16 cellular contexts compared by ENCODE assay signal in the genomic region with DNA sequence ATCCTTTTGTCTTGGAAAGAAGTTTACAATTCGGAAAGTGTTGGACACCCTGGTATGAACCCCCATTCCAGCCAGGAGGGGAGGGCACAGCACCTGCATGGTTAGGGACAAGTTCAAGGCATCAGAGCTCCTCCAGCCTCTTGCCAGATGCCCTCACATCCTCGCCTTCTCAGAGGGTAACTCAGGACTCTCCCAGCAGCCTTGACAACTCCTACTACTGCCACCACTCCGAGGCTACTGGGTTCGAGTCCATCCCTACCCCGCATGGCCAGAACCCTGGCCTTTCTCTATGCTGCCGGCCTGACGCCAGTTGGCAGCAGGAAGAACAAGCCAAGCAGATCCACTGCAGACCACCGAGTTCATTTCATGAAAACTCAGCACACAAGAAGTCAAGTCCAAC. TPM values are rescaled to one million over a fixed set of nuclear protein-coding genes. Genes with fewer than 3 reads are reported as not detected.
DNase-seq lines count a peak whose midpoint lies in the region; ATAC-seq and TF ChIP-seq lines count a peak whose summit lies in the region.
"Had no signal": no experiment of that assay in that cellular context is flagged by ENCODE, and none has a peak within 500 bp of the region (broad histone marks: within the 10 kb centered on the region; RNA-seq: fewer than 3 reads in every experiment).

No MANE protein-coding gene starts in this region.

- H3K4me3 Mint-ChIP-seq in Caco-2 (ENCODE audit: unreplicated experiment) (peak overlapping the region; percentile 19), endodermal cell (no peak overlapping the region)

- H3K9me3 Mint-ChIP-seq in Caco-2 (ENCODE audit: unreplicated experiment) (no peaks in the 10 kb centered on the region), endodermal cell (no peaks in the 10 kb centered on the region)

- CTCF ChIA-PET in SK-N-SH (lab: Yijun Ruan, JAX) (no interaction called here), Caco-2 (lab: Charles Lee) (no interaction called here)

- WGBS in SK-N-SH (ENCODE audit: low lambda C conversion rate), result 79% methylated on average over 7 of the region's 8 CpGs
- 94 to 95% methylated on average over 6 to 8 of the region's 8 CpGs for WGBS in endodermal cell (ENCODE audit: insufficient coverage in 1 of 2, insufficient read length in 1 of 2), 2 experiments
- no CpG with 5 or more reads among the region's 8 CpGs for WGBS in trophoblast cell (ENCODE audit: extremely low coverage, insufficient coverage, insufficient read length)

- H3K9ac ChIP-seq in SK-N-SH, result no peak overlapping the region
- H3K9ac ChIP-seq in endodermal cell (ENCODE audit: extremely low read depth, low read length, poor library complexity, severe bottlenecking), result no peak overlapping the region
- no peak overlapping the region for H3K9ac ChIP-seq in trophoblast cell (ENCODE audit: low read length)

- H2BK5ac ChIP-seq in trophoblast cell (ENCODE audit: low read depth, low read length, poor library complexity), result no peak overlapping the region

- no peak for ATAC-seq in SK-N-SH treated with all-trans-retinoic acid at 6 μM for 48 hours

- peak overlapping the region; percentile 9 for H2BK120ac ChIP-seq in trophoblast cell (ENCODE audit: insufficient read depth, low read length, poor library complexity)

- H4K20me1 ChIP-seq in SK-N-SH (ENCODE audit: insufficient read depth), result no peaks in the 10 kb centered on the region

- no peak overlapping the region for H4K12ac ChIP-seq in trophoblast cell (ENCODE audit: low read depth, low read length)

- no peaks in the 10 kb centered on the region for H3K79me2 ChIP-seq in SK-N-SH (ENCODE audit: insufficient read depth)
- H3K79me2 ChIP-seq in trophoblast cell (ENCODE audit: control insufficient read depth, insufficient read depth, low read length, poor library complexity), result peaks cover 5% of the 10 kb centered on the region

- H3K27me3 ChIP-seq in SK-N-SH (ENCODE audit: insufficient read depth), result no peaks in the 10 kb centered on the region
- no peaks in the 10 kb centered on the region for H3K27me3 ChIP-seq in Caco-2 (replicated peaks; ENCODE audit: control insufficient read depth, insufficient read depth, low read length)
- no peaks in the 10 kb centered on the region for H3K27me3 ChIP-seq in endodermal cell (ENCODE audit: control insufficient read depth, insufficient read depth, low read length, poor library complexity, severe bottlenecking)
- no peaks in the 10 kb centered on the region for H3K27me3 ChIP-seq in trophoblast cell (ENCODE audit: insufficient read depth, low read length)
- H3K27me3 ChIP-seq in MG63, result no peaks in the 10 kb centered on the region
- H3K27me3 ChIP-seq: Peyer's patch had no signal

- H3K27ac ChIP-seq in SK-N-SH (ENCODE audit: low read depth in 2 of 2, low read length in 1 of 2) (no peak overlapping the region), endodermal cell (ENCODE audit: low read depth, low read length) (no peak overlapping the region), trophoblast cell (ENCODE audit: low read depth, low read length) (no peak overlapping the region)
- H3K27ac ChIP-seq: 22Rv1, Peyer's patch had no signal

- no peaks in the 10 kb centered on the region for H3K9me2 ChIP-seq in SK-N-SH

- no peak for TF ChIP-seq RAD21 in SK-N-SH (IDR thresholded peaks at IDR 0.05; ENCODE audit: low read length)

- H3K36me3 ChIP-seq in SK-N-SH (replicated peaks in 1 of 2; ENCODE audit: control insufficient read depth in 1 of 2, insufficient read depth in 2 of 2, low read length in 1 of 2), result peaks cover 11 to 31% of the 10 kb centered on the region in 2 experiments
- H3K36me3 ChIP-seq in Caco-2 (ENCODE audit: control insufficient read depth, insufficient read depth, low read length), result peaks cover 2% of the 10 kb centered on the region; the same call in 1 of the 2 replicates
- peaks cover 50% of the 10 kb centered on the region for H3K36me3 ChIP-seq in endodermal cell (ENCODE audit: control insufficient read depth, insufficient read depth, low read length)
- H3K36me3 ChIP-seq in trophoblast cell (ENCODE audit: control insufficient read depth in 1 of 2, insufficient read depth in 2 of 2, low read length in 2 of 2), result peaks cover 2 to 4% of the 10 kb centered on the region in 2 experiments
- no peaks in the 10 kb centered on the region for H3K36me3 ChIP-seq in MG63

- H3K9me3 ChIP-seq in SK-N-SH (no peaks in the 10 kb centered on the region), Caco-2 (no peaks in the 10 kb centered on the region), endodermal cell (ENCODE audit: control insufficient read depth, low read length) (no peaks in the 10 kb centered on the region), trophoblast cell (ENCODE audit: insufficient read depth, low read depth, low read length) (peaks cover 2% of the 10 kb centered on the region), MG63 (no peaks in the 10 kb centered on the region)
- H3K9me3 ChIP-seq: Peyer's patch had no signal

- no peak overlapping the region for H2BK12ac ChIP-seq in trophoblast cell (ENCODE audit: low read length)

- H2AFZ ChIP-seq in SK-N-SH (ENCODE audit: low read depth), result no peak overlapping the region
- H2AFZ ChIP-seq in trophoblast cell (ENCODE audit: insufficient read depth, low read length, poor library complexity), result no peak overlapping the region

- no peak overlapping the region for H3K18ac ChIP-seq in trophoblast cell (ENCODE audit: low read length)

- H3K36me3 Mint-ChIP-seq in Caco-2 (ENCODE audit: insufficient read depth, unreplicated experiment) (peaks cover 78% of the 10 kb centered on the region), endodermal cell (ENCODE audit: low read depth) (peaks cover 43% of the 10 kb centered on the region)

- H4K91ac ChIP-seq in trophoblast cell (ENCODE audit: low read depth, low read length), result no peak overlapping the region

- no TSS peak for BruUV-seq in Caco-2 (replicated peaks; lab: Mats Ljungman, UMichigan)

- H3K4me1 Mint-ChIP-seq in Caco-2 (ENCODE audit: low read depth, unreplicated experiment) (peaks cover 55% of the 10 kb centered on the region), endodermal cell (peaks cover 43% of the 10 kb centered on the region)

- no peak for TF ChIP-seq CTCF in SK-N-SH (IDR thresholded peaks at IDR 0.05)
- TF ChIP-seq CTCF in Caco-2 (IDR thresholded peaks at IDR 0.05; ENCODE audit: insufficient read depth in 1 of 2, low read depth in 1 of 2, low read length in 1 of 2, severe bottlenecking in 1 of 2, unreplicated experiment in 1 of 2), result no peak
- TF ChIP-seq CTCF in endodermal cell (conservative IDR thresholded peaks at IDR 0.05), result no peak

- no peak overlapping the region for H3K4me3 ChIP-seq in SK-N-SH (ENCODE audit: low read depth in 2 of 2, low read length in 1 of 2)
- H3K4me3 ChIP-seq in Caco-2 (ENCODE audit: low read depth, low read length), result no peak overlapping the region
- no peak overlapping the region for H3K4me3 ChIP-seq in endodermal cell (ENCODE audit: low read length)
- H3K4me3 ChIP-seq in trophoblast cell (ENCODE audit: low read depth, low read length), result no peak overlapping the region
- no peak overlapping the region for H3K4me3 ChIP-seq in MG63
- H3K4me3 ChIP-seq: Peyer's patch had no signal

- peak overlapping the region; percentile 86 for H3K27ac Mint-ChIP-seq in Caco-2 (ENCODE audit: unreplicated experiment)
- H3K27ac Mint-ChIP-seq in endodermal cell, result peak overlapping the region; percentile 44

- H3K14ac ChIP-seq in trophoblast cell (ENCODE audit: low read length), result no peak overlapping the region

- POLR2A ChIA-PET in SK-N-SH (lab: Yijun Ruan, JAX), result interaction anchor here (0.6 kb wide), 1 partner anchor 14 kb away, joined by 3 read pairs; no protein-coding TSS in a partner anchor
- POLR2A ChIA-PET in Caco-2 (lab: Charles Lee), result interaction anchor here (0.6 kb wide), 1 partner anchor 248 kb away, joined by 12 read pairs; no protein-coding TSS in a partner anchor

- H3K4me1 ChIP-seq in SK-N-SH (ENCODE audit: control insufficient read depth in 1 of 2, insufficient read depth in 2 of 2, low read depth in 1 of 2, low read length in 1 of 2) (peaks cover 0 to 34% of the 10 kb centered on the region in 2 experiments; a peak in 2 of 4 replicates), Caco-2 (peaks cover 58% of the 10 kb centered on the region), endodermal cell (ENCODE audit: control insufficient read depth, insufficient read depth, low read length) (peaks cover 29% of the 10 kb centered on the region), trophoblast cell (ENCODE audit: control insufficient read depth in 1 of 2, insufficient read depth in 2 of 2, low read length in 2 of 2) (peaks cover 32 to 38% of the 10 kb centered on the region in 2 experiments)

- no peaks in the 10 kb centered on the region for H3F3A ChIP-seq in SK-N-SH (replicated peaks; ENCODE audit: insufficient read depth)

- H3K23ac ChIP-seq in trophoblast cell (ENCODE audit: low read length), result no peak overlapping the region

- DNase-seq in SK-N-SH, result no peak
- no peak for DNase-seq in Caco-2
- DNase-seq in endodermal cell, result peak; percentile 43
- no peak for DNase-seq in trophoblast cell
- DNase-seq in activated gamma-delta T cell (lab: John Stamatoyannopoulos, UW), result no peak
- no peak for DNase-seq in SW 1271 (lab: John Stamatoyannopoulos, UW)
- no peak for DNase-seq in MG63
- DNase-seq: C1 segment of cervical spinal cord, COR-L47, Karpas-422, NCI-H1930, NCI-H524, Peyer's patch, SHP77 had no signal

- H2AK5ac ChIP-seq in trophoblast cell (ENCODE audit: low read length), result no peak overlapping the region

- H3K27me3 Mint-ChIP-seq in Caco-2 (ENCODE audit: insufficient read depth, unreplicated experiment) (no peaks in the 10 kb centered on the region), endodermal cell (ENCODE audit: insufficient read depth) (no peaks in the 10 kb centered on the region)

- H3K4ac ChIP-seq in trophoblast cell (ENCODE audit: low read depth, low read length), result no peak overlapping the region

- no peak overlapping the region for H3K4me2 ChIP-seq in SK-N-SH
- H3K4me2 ChIP-seq in trophoblast cell (ENCODE audit: low read length), result no peak overlapping the region

- intact Hi-C loops in Caco-2 (cut with micrococcal nuclease; ENCODE audit: unreplicated experiment), result no loop called here

- H4K8ac ChIP-seq in trophoblast cell (ENCODE audit: low read depth, low read length), result no peak overlapping the region

- no peak for TF ChIP-seq EP300 in SK-N-SH (IDR thresholded peaks at IDR 0.05; ENCODE audit: borderline replicate concordance in 1 of 2, low read depth in 1 of 2, low read length in 1 of 2)

- peaks cover 37% of the 10 kb centered on the region for H3K79me1 ChIP-seq in trophoblast cell (ENCODE audit: low read length)

TF ChIP-seq in SK-N-SH, 30 proteins besides CTCF, POLR2A, EP300 and RAD21 (continues in another document):
- TF ChIP-seq RXRA (IDR thresholded peaks at IDR 0.05; ENCODE audit: borderline replicate concordance, low read depth), result no peak

TF ChIP-seq in SK-N-SH treated with all-trans-retinoic acid at 6 μM for 48 hours, 23 proteins besides CTCF, POLR2A, EP300 and RAD21 (continues in another document):
- no peak for TF ChIP-seq GLIS3 (CRISPR knock-in tag; IDR thresholded peaks at IDR 0.05)

RNA-seq across cellular contexts. Expression of a gene that starts 34.1 kb away (rescaled TPM):
- polyA plus RNA-seq in SK-N-SH (2012; rRNA removed), result 7.9 and 8.3 TPM in 2 replicates
- 5.4 and 7.0 TPM in 2 replicates for polyA plus RNA-seq in SK-N-SH (2012; cell fraction: cytosol; rRNA removed)
- polyA plus RNA-seq in SK-N-SH (2012; cell fraction: nucleus; rRNA removed), result 17.8 and 19.1 TPM in 2 replicates
- total RNA-seq in Caco-2 (2022), result 141 and 168 TPM in 2 replicates
- 10 to 100 TPM; 40.1 to 53.2 TPM for total RNA-seq in endodermal cell
- polyA plus RNA-seq in endodermal cell (2013, experiment 1 of 2), result 74.8 TPM
- polyA plus RNA-seq in endodermal cell (2013, experiment 2 of 2), result 73.2 TPM
- 35.5 and 36.3 TPM in 2 replicates for polyA plus RNA-seq in trophoblast cell (2013)
- total RNA-seq in MG63 (2014; rRNA removed; shearing (Covaris generic); ENCODE audit: low replicate concordance), result 2.6 and 9.0 TPM in 2 replicates
